ENCODE assay signal across 8 cellular contexts in genomic region chr5:140346348-140347221, GRCh38. TPM values are rescaled to one million over a fixed set of nuclear protein-coding genes. Genes with fewer than 3 reads are reported as not detected.
A peak's percentile ranks its signal among the peaks of the same experiment; 100 is the strongest.
DNase-seq lines count a peak whose midpoint lies in the region; ATAC-seq and TF ChIP-seq lines count a peak whose summit lies in the region.

Gene HBEGF (minus strand): TSS chr5:140346603. CDS start chr5:140346328, 275 bp downstream.

- H3K9me3 Mint-ChIP-seq in activated naive CD8-positive, alpha-beta T cell (ENCODE audit: low read depth) = no peaks in the 10 kb centered on the region

- peak within 1 kb of the TSS; percentile 18 for H3K27ac Mint-ChIP-seq in activated naive CD8-positive, alpha-beta T cell

- H3K27ac ChIP-seq in SJCRH30 (no peak within 1 kb of the TSS), neutrophil (peak within 1 kb of the TSS; percentile 63), urinary bladder (ENCODE audit: low read depth) (no peak within 1 kb of the TSS)

- H3K4me3 ChIP-seq in SJCRH30 (peak within 1 kb of the TSS; percentile 89), neutrophil (ENCODE audit: low read depth in 1 of 2, low read length in 1 of 2) (peak within 1 kb of the TSS; percentile 71 to 81), urinary bladder (ENCODE audit: low read depth, low read length) (peak within 1 kb of the TSS; percentile 57)

- no peaks in the 10 kb centered on the region for H3K36me3 Mint-ChIP-seq in activated naive CD8-positive, alpha-beta T cell

- WGBS in urinary bladder = under 1% methylated on average over 72 of the region's 72 CpGs

- DNase-seq in Daoy (ENCODE audit: low read depth) = peak; percentile 87
- DNase-seq in HuH-7.5 (ENCODE audit: low spot score) = peak; percentile 75
- DNase-seq in SJCRH30 = peak; percentile 73 to 79
- DNase-seq in glomerular endothelial cell (ENCODE audit: extremely low read depth, low read depth, low spot score) = no peak

- H3K4me1 Mint-ChIP-seq in activated naive CD8-positive, alpha-beta T cell (ENCODE audit: low read depth) = peaks cover 39% of the 10 kb centered on the region

- no peaks in the 10 kb centered on the region for H3K9me3 ChIP-seq in SJCRH30 (replicated peaks)
- H3K9me3 ChIP-seq in neutrophil = no peaks in the 10 kb centered on the region

- H3K4me3 Mint-ChIP-seq in activated naive CD8-positive, alpha-beta T cell = peak within 1 kb of the TSS; percentile 83

- H3K4me1 ChIP-seq in SJCRH30 (peaks cover 34% of the 10 kb centered on the region), neutrophil (ENCODE audit: control insufficient read depth in 1 of 2, insufficient read depth in 1 of 2, low read depth in 1 of 2, low read length in 1 of 2) (peaks cover 56 to 65% of the 10 kb centered on the region in 2 experiments), urinary bladder (ENCODE audit: insufficient read depth) (no peaks in the 10 kb centered on the region)

- no peaks in the 10 kb centered on the region for H3K36me3 ChIP-seq in SJCRH30
- H3K36me3 ChIP-seq in neutrophil = no peaks in the 10 kb centered on the region
- H3K36me3 ChIP-seq in urinary bladder (ENCODE audit: insufficient read depth) = no peaks in the 10 kb centered on the region

- ATAC-seq in GM21529 (IDR thresholded peaks at IDR 0.05; ENCODE audit: unreplicated experiment) = peak; percentile 76

- peaks cover 8% of the 10 kb centered on the region for H3K27me3 Mint-ChIP-seq in activated naive CD8-positive, alpha-beta T cell

- TF ChIP-seq CTCF in neutrophil (IDR thresholded peaks at IDR 0.05) = peak; percentile 56

- no peaks in the 10 kb centered on the region for H3K27me3 ChIP-seq in SJCRH30
- peaks cover 16% of the 10 kb centered on the region for H3K27me3 ChIP-seq in neutrophil

RNA-seq across cellular contexts. Expression of gene HBEGF, which starts in this region (rescaled TPM):
- 68.9 and 81.9 TPM in 2 replicates for total RNA-seq in Daoy (2014; rRNA removed; shearing (Covaris generic))
- 6.5 and 7.1 TPM in 2 replicates for total RNA-seq in SJCRH30 (2014; rRNA removed; shearing (Covaris generic))
- 59.6 and 86.3 TPM in 2 replicates for total RNA-seq in glomerular endothelial cell
- 9.7 TPM for total RNA-seq in urinary bladder
- polyA plus RNA-seq in urinary bladder = 13.5 TPM
